Comparison of ENCODE assay signal across 21 cellular contexts in genomic region chr1:30194741-30195423, GRCh38.
DNase-seq lines count a peak whose midpoint lies in the region; ATAC-seq and TF ChIP-seq lines count a peak whose summit lies in the region.
"Had no signal": no experiment of that assay in that cellular context is flagged by ENCODE, and none has a peak within 500 bp of the region (broad histone marks: within the 10 kb centered on the region; RNA-seq: fewer than 3 reads in every experiment).

No MANE protein-coding gene starts in this region.

- CTCF ChIA-PET in activated CD4-positive, alpha-beta T cell treated with anti-CD3 and anti-CD28 coated beads, Interleukin-2, amount 10 ng/mL, durations not matched to agents 7 days and 5 days (lab: Charles Lee): no interaction called here

- H3K4me1 Mint-ChIP-seq in activated CD4-positive, alpha-beta T cell treated with anti-CD3 and anti-CD28 coated beads, Interleukin-2, amount 10 ng/mL, durations not matched to agents 7 days and 5 days: peaks cover 24% of the 10 kb centered on the region
- H3K4me1 Mint-ChIP-seq in endodermal cell: peaks cover 8% of the 10 kb centered on the region
- H3K4me1 Mint-ChIP-seq in stimulated activated effector memory CD8-positive, alpha-beta T cell treated with anti-CD3 and anti-CD28 coated beads, Interleukin-12 subunit alpha, Interleukin-12 subunit beta, amount 100 ng/mL, for 72 hours: peaks cover 62% of the 10 kb centered on the region
- H3K4me1 Mint-ChIP-seq: IgD-negative memory B cell had no signal

- peak overlapping the region; percentile 21 for H3K27ac ChIP-seq in endodermal cell (ENCODE audit: low read depth, low read length)
- H3K27ac ChIP-seq: SK-N-MC had no signal

- H3K9ac ChIP-seq in endodermal cell (ENCODE audit: extremely low read depth, low read length, poor library complexity, severe bottlenecking): no peak overlapping the region

- peaks cover 2% of the 10 kb centered on the region for H3K9me3 Mint-ChIP-seq in activated CD4-positive, alpha-beta T cell treated with anti-CD3 and anti-CD28 coated beads, Interleukin-2, amount 10 ng/mL, durations not matched to agents 7 days and 5 days
- no peaks in the 10 kb centered on the region for H3K9me3 Mint-ChIP-seq in endodermal cell
- no peaks in the 10 kb centered on the region for H3K9me3 Mint-ChIP-seq in stimulated activated effector memory CD8-positive, alpha-beta T cell treated with anti-CD3 and anti-CD28 coated beads, Interleukin-12 subunit alpha, Interleukin-12 subunit beta, amount 100 ng/mL, for 72 hours

- H3K27me3 Mint-ChIP-seq in activated CD4-positive, alpha-beta T cell treated with anti-CD3 and anti-CD28 coated beads, Interleukin-2, amount 10 ng/mL, durations not matched to agents 7 days and 5 days: no peaks in the 10 kb centered on the region
- H3K27me3 Mint-ChIP-seq in endodermal cell (ENCODE audit: insufficient read depth): peaks cover 2% of the 10 kb centered on the region

- WGBS in endodermal cell (ENCODE audit: insufficient coverage in 1 of 2, insufficient read length in 1 of 2), 2 experiments: 92 to 93% methylated on average over 4 to 8 of the region's 8 CpGs

- H3K4me3 Mint-ChIP-seq in activated CD4-positive, alpha-beta T cell treated with anti-CD3 and anti-CD28 coated beads, Interleukin-2, amount 10 ng/mL, durations not matched to agents 7 days and 5 days: no peak overlapping the region
- H3K4me3 Mint-ChIP-seq in endodermal cell: no peak overlapping the region
- H3K4me3 Mint-ChIP-seq in stimulated activated effector memory CD8-positive, alpha-beta T cell treated with anti-CD3 and anti-CD28 coated beads, Interleukin-12 subunit alpha, Interleukin-12 subunit beta, amount 100 ng/mL, for 72 hours: no peak overlapping the region
- H3K4me3 Mint-ChIP-seq: GM23338, IgD-negative memory B cell had no signal

- H3K36me3 Mint-ChIP-seq in activated CD4-positive, alpha-beta T cell treated with anti-CD3 and anti-CD28 coated beads, Interleukin-2, amount 10 ng/mL, durations not matched to agents 7 days and 5 days (ENCODE audit: low read depth): no peaks in the 10 kb centered on the region
- no peaks in the 10 kb centered on the region for H3K36me3 Mint-ChIP-seq in endodermal cell (ENCODE audit: low read depth)
- no peaks in the 10 kb centered on the region for H3K36me3 Mint-ChIP-seq in stimulated activated effector memory CD8-positive, alpha-beta T cell treated with anti-CD3 and anti-CD28 coated beads, Interleukin-12 subunit alpha, Interleukin-12 subunit beta, amount 100 ng/mL, for 72 hours
- H3K36me3 Mint-ChIP-seq: IgD-negative memory B cell had no signal

- no peak overlapping the region for H3K4me3 ChIP-seq in endodermal cell (ENCODE audit: low read length)
- H3K4me3 ChIP-seq: GM23338, HAP-1, SK-N-MC had no signal

- POLR2A ChIA-PET in activated CD4-positive, alpha-beta T cell treated with anti-CD3 and anti-CD28 coated beads, Interleukin-2, amount 10 ng/mL, durations not matched to agents 7 days and 5 days (lab: Charles Lee): no interaction called here

- no peak for DNase-seq in activated CD4-positive, alpha-beta T cell treated with anti-CD3 and anti-CD28 coated beads, Interleukin-2, amount 10 ng/mL, durations not matched to agents 7 days and 5 days
- no peak for DNase-seq in activated CD4-positive, alpha-beta T cell treated with anti-CD3 and anti-CD28 coated beads, Interleukin-2, amount 50 U/mL, for 48 hours
- DNase-seq in NCI-H69 (lab: John Stamatoyannopoulos, UW) (peak; percentile 49), endodermal cell (no peak), AG08395 (ENCODE audit: low spot score) (no peak), activated T-cell treated with anti-CD3 and anti-CD28 coated beads for 4 hours (no peak)
- no peak for DNase-seq in stimulated activated effector memory CD8-positive, alpha-beta T cell treated with anti-CD3 and anti-CD28 coated beads, Interleukin-12 subunit alpha, Interleukin-12 subunit beta, amount 100 ng/mL, for 72 hours (ENCODE audit: low spot score in 2 of 2)
- no peak for DNase-seq in stimulated activated CD4-positive, alpha-beta T cell treated with anti-CD3 and anti-CD28 coated beads, Interleukin-4, amount 100 ng/mL, for 4 hours
- DNase-seq: EL, GF-D8, NCI-H1105, NCI-H146, NCI-H2029 treated with DMSO at 0.1 percent for 48 hours, NCI-H2171 treated with DMSO at 0.1 percent for 48 hours, NCI-H446 treated with DMSO at 0.1 percent for 48 hours, NCI-H748 treated with DMSO at 0.1 percent for 48 hours had no signal

- H3K4me1 ChIP-seq in endodermal cell (ENCODE audit: control insufficient read depth, insufficient read depth, low read length): no peaks in the 10 kb centered on the region
- H3K4me1 ChIP-seq: HAP-1 had no signal

- H3K36me3 ChIP-seq in endodermal cell (ENCODE audit: control insufficient read depth, insufficient read depth, low read length): no peaks in the 10 kb centered on the region
- H3K36me3 ChIP-seq: HAP-1 had no signal

- peaks cover 1% of the 10 kb centered on the region for H3K9me3 ChIP-seq in endodermal cell (ENCODE audit: control insufficient read depth, low read length)
- H3K9me3 ChIP-seq: HAP-1 had no signal

- no peaks in the 10 kb centered on the region for H3K27me3 ChIP-seq in endodermal cell (ENCODE audit: control insufficient read depth, insufficient read depth, low read length, poor library complexity, severe bottlenecking)

- TF ChIP-seq CTCF in endodermal cell (conservative IDR thresholded peaks at IDR 0.05): no peak

- no peak for ATAC-seq in stimulated activated effector memory CD8-positive, alpha-beta T cell treated with anti-CD3 and anti-CD28 coated beads, Interleukin-12 subunit alpha, Interleukin-12 subunit beta, amount 100 ng/mL, for 72 hours
- ATAC-seq: GM23338, Right ventricle myocardium inferior had no signal

- peak overlapping the region; percentile 64 for H3K27ac Mint-ChIP-seq in activated CD4-positive, alpha-beta T cell treated with anti-CD3 and anti-CD28 coated beads, Interleukin-2, amount 10 ng/mL, durations not matched to agents 7 days and 5 days
- H3K27ac Mint-ChIP-seq in endodermal cell: no peak overlapping the region
- H3K27ac Mint-ChIP-seq in stimulated activated effector memory CD8-positive, alpha-beta T cell treated with anti-CD3 and anti-CD28 coated beads, Interleukin-12 subunit alpha, Interleukin-12 subunit beta, amount 100 ng/mL, for 72 hours: peak overlapping the region; percentile 64
- H3K27ac Mint-ChIP-seq: GM23338, IgD-negative memory B cell had no signal
